In genomic region chr3:100603449-100603848, GRCh38 we compare ENCODE assay signal across 8 cellular contexts. TPM values are rescaled to one million over a fixed set of nuclear protein-coding genes. Genes with fewer than 3 reads are reported as not detected.
DNase-seq lines count a peak whose midpoint lies in the region; ATAC-seq and TF ChIP-seq lines count a peak whose summit lies in the region.

No MANE protein-coding gene starts in this region.

- in situ Hi-C loops in brain microvascular endothelial cell (cut with HindIII; ENCODE audit: low pct_ligation_motif_present, low sequenced_read_pairs): no loop called here

- no peaks in the 10 kb centered on the region for H3K9me3 Mint-ChIP-seq in stimulated activated naive CD8-positive, alpha-beta T cell treated with anti-CD3 and anti-CD28 coated beads, Interleukin-15, Interleukin-2, amounts not matched to agents 100 ng/mL and 50 ng/mL, for 24 hours
- H3K9me3 Mint-ChIP-seq in HFFc6: peaks cover 8% of the 10 kb centered on the region; the same call in 1 of the 2 replicates

- 93% methylated on average over 4 of the region's 5 CpGs for whole genome bisulfite sequencing in mesenchymal stem cell

- no peak overlapping the region for H2BK5ac ChIP-seq in mesenchymal stem cell (ENCODE audit: low read depth, low read length, poor library complexity, severe bottlenecking)

- no peaks in the 10 kb centered on the region for H3K9me3 ChIP-seq in mesenchymal stem cell (ENCODE audit: control insufficient read depth, low read length)

- intact Hi-C loops in posterior cingulate gyrus (cut with DNase I): no loop called here

- H3K27ac Mint-ChIP-seq in stimulated activated naive CD8-positive, alpha-beta T cell treated with anti-CD3 and anti-CD28 coated beads, Interleukin-15, Interleukin-2, amounts not matched to agents 100 ng/mL and 50 ng/mL, for 24 hours: peak overlapping the region; percentile 71
- no peak overlapping the region for H3K27ac Mint-ChIP-seq in HFFc6

- DNase-seq in stimulated activated naive CD8-positive, alpha-beta T cell treated with anti-CD3 and anti-CD28 coated beads, Interleukin-15, Interleukin-2, amounts not matched to agents 100 U/mL and 50 U/mL, for 24 hours: no peak
- DNase-seq in HFFc6: peak; percentile 29
- peak; percentile 44 for DNase-seq in NCI-H226
- peak; percentile 29 for DNase-seq in brain microvascular endothelial cell
- peak; percentile 43 for DNase-seq in mesenchymal stem cell
- DNase-seq in NCI-H2029 (lab: John Stamatoyannopoulos, UW): no peak
- DNase-seq in posterior cingulate gyrus: no peak

- H3K9ac ChIP-seq in mesenchymal stem cell (ENCODE audit: low read length): peak overlapping the region; percentile 83

- peak overlapping the region; percentile 38 for H3K4me3 Mint-ChIP-seq in stimulated activated naive CD8-positive, alpha-beta T cell treated with anti-CD3 and anti-CD28 coated beads, Interleukin-15, Interleukin-2, amounts not matched to agents 100 ng/mL and 50 ng/mL, for 24 hours
- H3K4me3 Mint-ChIP-seq in HFFc6: peak overlapping the region; percentile 3; the same call in 1 of the 2 replicates

- H2AK5ac ChIP-seq in mesenchymal stem cell (ENCODE audit: low read length, severe bottlenecking): no peak overlapping the region

- no peaks in the 10 kb centered on the region for H3K36me3 Mint-ChIP-seq in stimulated activated naive CD8-positive, alpha-beta T cell treated with anti-CD3 and anti-CD28 coated beads, Interleukin-15, Interleukin-2, amounts not matched to agents 100 ng/mL and 50 ng/mL, for 24 hours (ENCODE audit: low read depth)
- H3K36me3 Mint-ChIP-seq in HFFc6 (ENCODE audit: low read depth): no peaks in the 10 kb centered on the region; the same call in 1 of the 2 replicates

- no peak overlapping the region for H3K14ac ChIP-seq in mesenchymal stem cell (ENCODE audit: low read length in 2 of 2)

- peaks cover 11% of the 10 kb centered on the region for H3K4me1 Mint-ChIP-seq in stimulated activated naive CD8-positive, alpha-beta T cell treated with anti-CD3 and anti-CD28 coated beads, Interleukin-15, Interleukin-2, amounts not matched to agents 100 ng/mL and 50 ng/mL, for 24 hours (ENCODE audit: low read depth)
- H3K4me1 Mint-ChIP-seq in HFFc6 (ENCODE audit: low read depth): peaks cover 20% of the 10 kb centered on the region

- no peak overlapping the region for H2AFZ ChIP-seq in mesenchymal stem cell (ENCODE audit: low read depth, low read length)

- H3K4ac ChIP-seq in mesenchymal stem cell (ENCODE audit: low read depth in 1 of 2, low read length in 2 of 2): no peak overlapping the region

- H3K4me2 ChIP-seq in mesenchymal stem cell (ENCODE audit: low read length, poor library complexity, severe bottlenecking): no peak overlapping the region

- no peak overlapping the region for H2BK12ac ChIP-seq in mesenchymal stem cell (ENCODE audit: low read length in 2 of 2)

- no peaks in the 10 kb centered on the region for H3K27me3 ChIP-seq in brain microvascular endothelial cell (replicated peaks)
- no peaks in the 10 kb centered on the region for H3K27me3 ChIP-seq in mesenchymal stem cell (ENCODE audit: control insufficient read depth in 1 of 2, insufficient read depth in 1 of 2, low read length in 2 of 2)

- no peaks in the 10 kb centered on the region for H3K4me1 ChIP-seq in mesenchymal stem cell (ENCODE audit: control insufficient read depth, insufficient read depth, low read depth, low read length)

- H4K8ac ChIP-seq in mesenchymal stem cell (ENCODE audit: low read length): no peak overlapping the region

- H3K18ac ChIP-seq in mesenchymal stem cell (ENCODE audit: low read depth in 1 of 2, low read length in 2 of 2): no peak overlapping the region

- no peak overlapping the region for H3K23ac ChIP-seq in mesenchymal stem cell (ENCODE audit: low read length in 2 of 2)

- no peak overlapping the region for H3K27ac ChIP-seq in brain microvascular endothelial cell
- no peak overlapping the region for H3K27ac ChIP-seq in mesenchymal stem cell (ENCODE audit: low read length, poor library complexity, severe bottlenecking)

- H4K91ac ChIP-seq in mesenchymal stem cell (ENCODE audit: low read length): no peak overlapping the region

- H2BK120ac ChIP-seq in mesenchymal stem cell (ENCODE audit: low read depth, low read length): no peak overlapping the region

- TF ChIP-seq CTCF in HFFc6 (IDR thresholded peaks at IDR 0.05) (peak; percentile 72), brain microvascular endothelial cell (IDR thresholded peaks at IDR 0.05; ENCODE audit: low read depth, low read length, missing control alignments) (peak; percentile 71)

- H3K4me3 ChIP-seq in brain microvascular endothelial cell (ENCODE audit: low read depth, low read length) (no peak overlapping the region), mesenchymal stem cell (ENCODE audit: insufficient read depth in 1 of 2, low read depth in 1 of 2, low read length in 2 of 2) (peak overlapping the region in 1 of 2 experiments; percentile 63)

- H2BK15ac ChIP-seq in mesenchymal stem cell (ENCODE audit: low read depth, poor library complexity, severe bottlenecking): no peak overlapping the region

- H3K27me3 Mint-ChIP-seq in stimulated activated naive CD8-positive, alpha-beta T cell treated with anti-CD3 and anti-CD28 coated beads, Interleukin-15, Interleukin-2, amounts not matched to agents 100 ng/mL and 50 ng/mL, for 24 hours: no peaks in the 10 kb centered on the region
- H3K27me3 Mint-ChIP-seq in HFFc6 (ENCODE audit: insufficient read depth): peaks cover 15% of the 10 kb centered on the region

- H3K36me3 ChIP-seq in brain microvascular endothelial cell (replicated peaks) (no peaks in the 10 kb centered on the region), mesenchymal stem cell (ENCODE audit: control insufficient read depth in 1 of 2, insufficient read depth in 2 of 2, low read depth in 1 of 2, low read length in 2 of 2) (no peaks in the 10 kb centered on the region)

- ATAC-seq in stimulated activated naive CD8-positive, alpha-beta T cell treated with anti-CD3 and anti-CD28 coated beads, Interleukin-15, Interleukin-2, amounts not matched to agents 100 U/mL and 50 U/mL, for 24 hours: no peak

- H3K79me1 ChIP-seq in mesenchymal stem cell (replicated peaks; ENCODE audit: low read length, poor library complexity, severe bottlenecking): no peaks in the 10 kb centered on the region

RNA-seq across cellular contexts. Expression of gene ADGRG7, which starts 6.0 kb away (rescaled TPM):
- total RNA-seq in HFFc6 (2021; fragmentation: NEBNext Ultra II Directional; extraction: Animal tissue kit (Norgen Biotek cat#: 25700)): not detected
- polyA plus RNA-seq in mesenchymal stem cell (2013, experiment 1 of 2): not detected
- not detected for polyA plus RNA-seq in mesenchymal stem cell (2013, experiment 2 of 2)

Comparison
In these comparisons a context has a peak if more than half of its experiments do, and no peak if none do; other contexts are left out.
1. DNase-seq: peak in HFFc6 (single experiment), NCI-H226 (single experiment), brain microvascular endothelial cell (single experiment) and mesenchymal stem cell (single experiment); none in stimulated activated naive CD8-positive, alpha-beta T cell treated with anti-CD3 and anti-CD28 coated beads, Interleukin-15, Interleukin-2, amounts not matched to agents 100 U/mL and 50 U/mL, for 24 hours (single experiment), NCI-H2029 (single experiment) and posterior cingulate gyrus (0 of 10).